In the genomic region with DNA sequence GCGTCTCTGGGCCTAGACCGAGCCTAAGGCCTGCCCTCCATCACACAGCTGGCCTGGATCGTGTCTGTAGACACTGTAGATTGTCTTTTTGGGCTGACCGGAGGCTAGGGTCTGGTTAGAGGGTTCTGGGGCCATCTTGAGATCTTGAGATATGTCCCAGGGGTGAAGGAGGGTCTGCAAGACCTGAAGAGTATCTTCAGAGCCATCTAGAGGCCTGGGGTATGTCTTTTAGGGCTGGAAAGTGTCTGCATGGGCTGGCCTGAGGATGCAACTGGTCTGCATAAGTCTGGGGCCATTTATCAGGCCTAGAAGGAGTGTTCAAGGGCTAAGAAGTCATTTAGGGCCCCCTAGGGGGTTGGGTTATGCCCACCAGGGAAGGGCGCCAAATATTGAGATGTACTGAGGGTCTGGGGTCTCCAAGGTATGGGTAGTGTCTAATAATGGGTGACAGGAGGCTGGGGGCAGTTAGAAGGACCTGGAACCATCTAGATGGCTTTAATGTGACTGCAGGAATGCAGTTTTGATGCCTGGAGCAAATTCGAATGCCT, we compare ENCODE assay signal across 8 cellular contexts. TPM values are rescaled to one million over a fixed set of nuclear protein-coding genes. Genes with fewer than 3 reads are reported as not detected.
DNase-seq lines count a peak whose midpoint lies in the region; ATAC-seq and TF ChIP-seq lines count a peak whose summit lies in the region.

No MANE protein-coding gene starts in this region.

- H3K4me3 ChIP-seq in BLaER1 (peak overlapping the region; percentile 97), LNCaP clone FGC (ENCODE audit: low read depth, low read length) (peak overlapping the region; percentile 91)

- CTCF ChIA-PET in HEK293T (lab: Yijun Ruan, JAX), result interaction anchor here (0.7 kb wide), 1 partner anchor 72 kb away, joined by 3 read pairs; no protein-coding TSS in a partner anchor

- peak overlapping the region; percentile 87 to 98 (median 95) for H3K4me3 Mint-ChIP-seq in naive thymus-derived CD8-positive, alpha-beta T cell

- H3K27me3 ChIP-seq in BLaER1, result no peaks in the 10 kb centered on the region

- H3K27me3 Mint-ChIP-seq in naive thymus-derived CD8-positive, alpha-beta T cell, result no peaks in the 10 kb centered on the region

- H3K9ac ChIP-seq in BLaER1, result peak overlapping the region; percentile 99

- peaks cover 57% of the 10 kb centered on the region for H3K4me1 ChIP-seq in BLaER1

- H3K9me3 Mint-ChIP-seq in naive thymus-derived CD8-positive, alpha-beta T cell, result no peaks in the 10 kb centered on the region

- POLR2A ChIA-PET in naive thymus-derived CD8-positive, alpha-beta T cell (lab: Charles Lee), result interaction anchor here (0.6 to 7.8 kb wide), 15 partner anchors 13 to 234 kb away, joined by 3 to 180 read pairs (median 6); a partner anchor contains a TSS
- POLR2A ChIA-PET in HEK293T (lab: Yijun Ruan, JAX), result interaction anchor here (0.7 to 3.1 kb wide), 14 partner anchors 11 to 146 kb away, joined by 3 to 61 read pairs (median 9); a partner anchor contains a TSS

- peaks cover 47 to 74% (median 64%) of the 10 kb centered on the region in 4 donors for H3K4me1 Mint-ChIP-seq in naive thymus-derived CD8-positive, alpha-beta T cell

- no peak for TF ChIP-seq CTCF in LNCaP clone FGC (IDR thresholded peaks at IDR 0.05; ENCODE audit: control insufficient read depth, extremely low read depth, insufficient read depth)

- no peaks in the 10 kb centered on the region for H3K9me3 ChIP-seq in BLaER1

- H3K4me2 ChIP-seq in BLaER1, result peak overlapping the region; percentile 93

- ATAC-seq in naive thymus-derived CD8-positive, alpha-beta T cell, result no peak

- peaks cover 0 to 20% (median 3%) of the 10 kb centered on the region in 3 donors for H3K36me3 Mint-ChIP-seq in naive thymus-derived CD8-positive, alpha-beta T cell

- DNase-seq in LNCaP clone FGC (ENCODE audit: low read depth), result no peak
- no peak for DNase-seq in naive thymus-derived CD8-positive, alpha-beta T cell
- no peak for DNase-seq in inferior parietal cortex (ENCODE audit: extremely low spot score)
- no peak for DNase-seq in HEK293T (ENCODE audit: extremely low spot score)
- DNase-seq in NCI-H446 treated with DMSO at 0.1 percent for 48 hours (lab: John Stamatoyannopoulos, UW), result no peak
- DNase-seq in amygdala (lab: John Stamatoyannopoulos, UW), result no peak

- H3K36me3 ChIP-seq in BLaER1, result peaks cover 34% of the 10 kb centered on the region

- peaks cover 46% of the 10 kb centered on the region for H4K20me1 ChIP-seq in BLaER1

- H3K27ac ChIP-seq in BLaER1 (peak overlapping the region; percentile 97), cingulate gyrus (ENCODE audit: low read depth, low read length) (peak overlapping the region; percentile 98)

- H3K27ac Mint-ChIP-seq in naive thymus-derived CD8-positive, alpha-beta T cell, result peak overlapping the region; percentile 89 to 99 (median 97)

TF ChIP-seq in HEK293T, 16 proteins besides CTCF, POLR2A, EP300 and RAD21:
- no peak for TF ChIP-seq TARDBP (IDR thresholded peaks at IDR 0.05)
- no peak for TF ChIP-seq ZNF384 (IDR thresholded peaks at IDR 0.05)
- TF ChIP-seq, protein P1, sequence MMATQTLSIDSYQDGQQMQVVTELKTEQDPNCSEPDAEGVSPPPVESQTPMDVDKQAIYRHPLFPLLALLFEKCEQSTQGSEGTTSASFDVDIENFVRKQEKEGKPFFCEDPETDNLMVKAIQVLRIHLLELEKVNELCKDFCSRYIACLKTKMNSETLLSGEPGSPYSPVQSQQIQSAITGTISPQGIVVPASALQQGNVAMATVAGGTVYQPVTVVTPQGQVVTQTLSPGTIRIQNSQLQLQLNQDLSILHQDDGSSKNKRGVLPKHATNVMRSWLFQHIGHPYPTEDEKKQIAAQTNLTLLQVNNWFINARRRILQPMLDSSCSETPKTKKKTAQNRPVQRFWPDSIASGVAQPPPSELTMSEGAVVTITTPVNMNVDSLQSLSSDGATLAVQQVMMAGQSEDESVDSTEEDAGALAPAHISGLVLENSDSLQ (IDR thresholded peaks at IDR 0.05), result no peak
TF ChIP-seq in HEK293T: peak in this region for 0.

RNA-seq across cellular contexts. Expression of a gene that starts 0.6 kb away (rescaled TPM):
- total RNA-seq in naive thymus-derived CD8-positive, alpha-beta T cell, result 10 to 100 TPM; 51.0 to 62.3 TPM
- 1 to 10 TPM; 1.1 to 2.5 (median 1.2) TPM for polyA plus RNA-seq in naive thymus-derived CD8-positive, alpha-beta T cell

RNA-seq across cellular contexts. Expression of a gene that starts 2.6 kb away (rescaled TPM):
- total RNA-seq in naive thymus-derived CD8-positive, alpha-beta T cell, result 10 to 100 TPM; 10.4 to 12.7 TPM
- 10 to 100 TPM; 21.8 to 30.2 (median 28.4) TPM for polyA plus RNA-seq in naive thymus-derived CD8-positive, alpha-beta T cell

RNA-seq across cellular contexts. Expression of a gene that starts 23.1 kb away (rescaled TPM):
- total RNA-seq in naive thymus-derived CD8-positive, alpha-beta T cell, result 100 to 1,000 TPM; 279 to 303 TPM
- 10 to 100 TPM; 54.6 to 76.1 (median 65.1) TPM for polyA plus RNA-seq in naive thymus-derived CD8-positive, alpha-beta T cell

RNA-seq across cellular contexts. Expression of a gene that starts 23.2 kb away (rescaled TPM):
- 10 to 100 TPM; 22.5 to 24.0 TPM for total RNA-seq in naive thymus-derived CD8-positive, alpha-beta T cell
- polyA plus RNA-seq in naive thymus-derived CD8-positive, alpha-beta T cell, result 10 to 100 TPM; 19.3 to 20.6 (median 19.6) TPM

RNA-seq across cellular contexts. Expression of a gene that starts 34.5 kb away (rescaled TPM):
- total RNA-seq in naive thymus-derived CD8-positive, alpha-beta T cell, result 100 to 1,000 TPM in 1 of 2 experiments, 10 to 100 TPM in 1; 97.4 to 100 TPM
- polyA plus RNA-seq in naive thymus-derived CD8-positive, alpha-beta T cell, result 100 to 1,000 TPM; 150 to 162 (median 158) TPM
